ENCODE assay signal across 27 cellular contexts in genomic region chr11:45188127-45188526, GRCh38.
"Had no signal": no experiment of that assay in that cellular context is flagged by ENCODE, and none has a peak within 500 bp of the region (broad histone marks: within the 10 kb centered on the region; RNA-seq: fewer than 3 reads in every experiment).

No MANE protein-coding gene starts in this region.

- H3K4me3 Mint-ChIP-seq: mesothelial cell of epicardium; naive thymus-derived CD4-positive, alpha-beta T cell; natural killer cell treated with Interleukin-12 subunit alpha and Interleukin-12 subunit beta and Interleukin-15 and Interleukin-18, amount 100 ng/mL, for 72 hours; neural crest cell; stimulated activated effector memory CD8-positive, alpha-beta T cell treated with anti-CD3 and anti-CD28 coated beads, Interleukin-12 subunit alpha, Interleukin-12 subunit beta, amount 100 ng/mL, for 72 hours had no signal

- ATAC-seq: mucosa of descending colon; naive thymus-derived CD4-positive, alpha-beta T cell; natural killer cell treated with Interleukin-12 subunit alpha and Interleukin-12 subunit beta and Interleukin-15 and Interleukin-18, amount 100 ng/mL, for 72 hours; pancreas; right cardiac atrium; stimulated activated effector memory CD8-positive, alpha-beta T cell treated with anti-CD3 and anti-CD28 coated beads, Interleukin-12 subunit alpha, Interleukin-12 subunit beta, amount 100 ng/mL, for 72 hours had no signal

- H3K9me3 Mint-ChIP-seq: naive thymus-derived CD4-positive, alpha-beta T cell; natural killer cell treated with Interleukin-12 subunit alpha and Interleukin-12 subunit beta and Interleukin-15 and Interleukin-18, amount 100 ng/mL, for 72 hours; stimulated activated effector memory CD8-positive, alpha-beta T cell treated with anti-CD3 and anti-CD28 coated beads, Interleukin-12 subunit alpha, Interleukin-12 subunit beta, amount 100 ng/mL, for 72 hours had no signal

- H3K27me3 ChIP-seq: hepatocyte, pancreas, sigmoid colon, spleen, stomach, testis, thyroid gland, transverse colon, upper lobe of left lung, vagina had no signal

- DNase-seq: left ventricle myocardium inferior; mesendoderm; mucosa of descending colon; naive thymus-derived CD4-positive, alpha-beta T cell; nucleus accumbens; pancreas; posterior cingulate gyrus; retina; right cardiac atrium; small intestine; spleen; stimulated activated CD4-positive, alpha-beta T cell treated with anti-CD3 and anti-CD28 coated beads, Interleukin-4, amount 100 ng/mL, for 24 hours; stimulated activated naive CD4-positive, alpha-beta T cell; stomach; testis; thyroid gland; transverse colon; upper lobe of left lung had no signal

- H3K4me1 ChIP-seq: left ventricle myocardium inferior, pancreas, prostate gland, spleen, testis, transverse colon, upper lobe of left lung, vagina had no signal

- H3K4me2 ChIP-seq: hepatocyte had no signal

- H3K9me3 ChIP-seq: mucosa of descending colon, pancreas, prostate gland, sigmoid colon, stomach, testis, thyroid gland, transverse colon, upper lobe of left lung, vagina had no signal

- H2AFZ ChIP-seq: hepatocyte had no signal

- FAIRE-seq: pancreas, small intestine had no signal

- H3K36me3 Mint-ChIP-seq: natural killer cell treated with Interleukin-12 subunit alpha and Interleukin-12 subunit beta and Interleukin-15 and Interleukin-18, amount 100 ng/mL, for 72 hours had no signal

- H3K36me3 ChIP-seq: pancreas, prostate gland, transverse colon had no signal

- H3K27ac ChIP-seq: hepatocyte, left ventricle myocardium inferior, pancreas, prostate gland, sigmoid colon, spleen, stomach, testis, thyroid gland, transverse colon, upper lobe of left lung, vagina had no signal

- H3K27ac Mint-ChIP-seq: mesothelial cell of epicardium; naive thymus-derived CD4-positive, alpha-beta T cell; natural killer cell treated with Interleukin-12 subunit alpha and Interleukin-12 subunit beta and Interleukin-15 and Interleukin-18, amount 100 ng/mL, for 72 hours; stimulated activated effector memory CD8-positive, alpha-beta T cell treated with anti-CD3 and anti-CD28 coated beads, Interleukin-12 subunit alpha, Interleukin-12 subunit beta, amount 100 ng/mL, for 72 hours had no signal

- H3K4me3 ChIP-seq: hepatocyte, left ventricle myocardium inferior, lung, mucosa of descending colon, pancreas, prostate gland, sigmoid colon, spleen, stomach, testis, thyroid gland, transverse colon, upper lobe of left lung, vagina had no signal

- H3K4me1 Mint-ChIP-seq: mesothelial cell of epicardium; naive thymus-derived CD4-positive, alpha-beta T cell; neural crest cell had no signal

- H3K27me3 Mint-ChIP-seq: naive thymus-derived CD4-positive, alpha-beta T cell; natural killer cell treated with Interleukin-12 subunit alpha and Interleukin-12 subunit beta and Interleukin-15 and Interleukin-18, amount 100 ng/mL, for 72 hours had no signal
